Comparison of ENCODE assay signal across 16 cellular contexts in the genomic region with DNA sequence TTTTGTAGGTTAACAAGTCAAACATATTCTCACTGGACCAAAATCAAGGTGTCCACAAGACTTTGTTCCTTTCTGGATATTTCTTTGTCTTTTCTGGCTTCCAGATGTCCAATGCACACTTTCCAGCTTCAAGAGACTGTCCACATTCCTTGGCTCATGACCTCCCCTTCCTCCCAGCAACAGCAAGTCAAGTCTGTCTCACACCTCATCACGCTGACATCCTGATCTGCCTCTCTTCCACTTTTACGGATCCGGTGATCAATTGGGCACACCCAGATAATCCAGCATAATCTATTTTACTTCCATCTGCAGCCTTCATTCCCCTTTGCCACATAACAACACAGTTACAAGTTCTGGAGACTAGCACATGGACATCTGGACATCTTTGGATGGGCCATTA. TPM values are rescaled to one million over a fixed set of nuclear protein-coding genes. Genes with fewer than 3 reads are reported as not detected.
DNase-seq lines count a peak whose midpoint lies in the region; ATAC-seq and TF ChIP-seq lines count a peak whose summit lies in the region.
"Had no signal": no experiment of that assay in that cellular context is flagged by ENCODE, and none has a peak within 500 bp of the region (broad histone marks: within the 10 kb centered on the region; RNA-seq: fewer than 3 reads in every experiment).

No MANE protein-coding gene starts in this region.

- no peak overlapping the region for H2BK120ac ChIP-seq in IMR-90 (ENCODE audit: low read depth, low read length)

- no peak overlapping the region for H3K14ac ChIP-seq in IMR-90 (replicated peaks; ENCODE audit: low read depth, low read length)

- no peaks in the 10 kb centered on the region for H3K9me3 Mint-ChIP-seq in activated naive CD4-positive, alpha-beta T cell treated with anti-CD3 and anti-CD28 coated beads, Interleukin-2, amount 50 U/mL, for 24 hours
- H3K9me3 Mint-ChIP-seq in CD8-positive, alpha-beta T cell: no peaks in the 10 kb centered on the region
- no peaks in the 10 kb centered on the region for H3K9me3 Mint-ChIP-seq in stimulated activated naive B cell treated with anti-CD40 and anti-IgM and Interleukin-4, amounts not matched to agents 10 μg/mL and 1 μg/mL and 100 μg/mL, for 72 hours

- TF ChIP-seq CTCF in CD8-positive, alpha-beta T cell (IDR thresholded peaks at IDR 0.05): no peak
- TF ChIP-seq CTCF in IMR-90 (conservative IDR thresholded peaks at IDR 0.05; ENCODE audit: low read depth, low read length): no peak
- TF ChIP-seq CTCF in adrenal gland (IDR thresholded peaks at IDR 0.05): no peak

- no peak overlapping the region for H4K5ac ChIP-seq in IMR-90 (ENCODE audit: low read depth, low read length)

- H4K20me1 ChIP-seq in IMR-90 (ENCODE audit: insufficient read depth, low read length): no peaks in the 10 kb centered on the region

- no peak overlapping the region for H3K23ac ChIP-seq in IMR-90 (ENCODE audit: low read depth, low read length)

- no peak overlapping the region for H3K4me3 Mint-ChIP-seq in activated naive CD4-positive, alpha-beta T cell treated with anti-CD3 and anti-CD28 coated beads, Interleukin-2, amount 50 U/mL, for 24 hours
- no peak overlapping the region for H3K4me3 Mint-ChIP-seq in CD8-positive, alpha-beta T cell
- no peak overlapping the region for H3K4me3 Mint-ChIP-seq in stimulated activated naive B cell treated with anti-CD40 and anti-IgM and Interleukin-4, amounts not matched to agents 10 μg/mL and 1 μg/mL and 100 μg/mL, for 72 hours
- H3K4me3 Mint-ChIP-seq: GM23338 had no signal

- H3K36me3 Mint-ChIP-seq in activated naive CD4-positive, alpha-beta T cell treated with anti-CD3 and anti-CD28 coated beads, Interleukin-2, amount 50 U/mL, for 24 hours: peaks cover 9% of the 10 kb centered on the region
- H3K36me3 Mint-ChIP-seq in CD8-positive, alpha-beta T cell: peaks cover 27% of the 10 kb centered on the region
- H3K36me3 Mint-ChIP-seq in stimulated activated naive B cell treated with anti-CD40 and anti-IgM and Interleukin-4, amounts not matched to agents 10 μg/mL and 1 μg/mL and 100 μg/mL, for 72 hours: peaks cover 11 to 44% of the 10 kb centered on the region in 2 donors

- peaks cover 7% of the 10 kb centered on the region; the same call in 1 of the 2 replicates for H3K9me1 ChIP-seq in IMR-90 (ENCODE audit: insufficient read depth, low read length)

- BruUV-seq in IMR-90 (replicated peaks; lab: Mats Ljungman, UMichigan): no TSS peak

- H3K9me3 ChIP-seq in CD8-positive, alpha-beta T cell (ENCODE audit: low read length): no peaks in the 10 kb centered on the region
- H3K9me3 ChIP-seq in IMR-90 (ENCODE audit: control insufficient read depth, insufficient read depth, low read length): peaks cover 4% of the 10 kb centered on the region; the same call in 1 of the 2 replicates
- no peaks in the 10 kb centered on the region for H3K9me3 ChIP-seq in adrenal gland (replicated peaks in 1 of 3)
- H3K9me3 ChIP-seq: Caco-2 had no signal

- no peak overlapping the region for H2BK15ac ChIP-seq in IMR-90 (ENCODE audit: low read depth, low read length)

- H3K27me3 Mint-ChIP-seq in activated naive CD4-positive, alpha-beta T cell treated with anti-CD3 and anti-CD28 coated beads, Interleukin-2, amount 50 U/mL, for 24 hours: no peaks in the 10 kb centered on the region
- H3K27me3 Mint-ChIP-seq in CD8-positive, alpha-beta T cell (ENCODE audit: low read depth): no peaks in the 10 kb centered on the region
- H3K27me3 Mint-ChIP-seq in stimulated activated naive B cell treated with anti-CD40 and anti-IgM and Interleukin-4, amounts not matched to agents 10 μg/mL and 1 μg/mL and 100 μg/mL, for 72 hours: no peaks in the 10 kb centered on the region

- dilution Hi-C loops in IMR-90 (cut with HindIII; ENCODE audit: low sequenced_read_pairs, unreplicated experiment): no loop called here

- DNase-seq in activated naive CD4-positive, alpha-beta T cell treated with anti-CD3 and anti-CD28 coated beads, Interleukin-2, amount 50 U/mL, for 16 hours: no peak
- no peak for DNase-seq in CD8-positive, alpha-beta T cell
- DNase-seq in IMR-90 (no peak), DMS153 (lab: John Stamatoyannopoulos, UW) (no peak), adrenal gland (no peak)
- DNase-seq in stimulated activated naive B cell treated with anti-CD40 and anti-IgM and Interleukin-4, amounts not matched to agents 10 μg/mL and 1 μg/mL and 100 μg/mL, for 72 hours: no peak
- DNase-seq: ACHN, Caco-2, GDM1, Kasumi-1, NCI-H1092 treated with DMSO at 0.1 percent for 48 hours, NCI-H2081 had no signal

- H3K27ac ChIP-seq in CD8-positive, alpha-beta T cell (ENCODE audit: low read depth, low read length): no peak overlapping the region
- H3K27ac ChIP-seq in IMR-90 (ENCODE audit: insufficient read depth, low read length) (no peak overlapping the region), adrenal gland (no peak overlapping the region)
- H3K27ac ChIP-seq: C4-2B had no signal

- H3K4ac ChIP-seq in IMR-90 (ENCODE audit: low read depth, low read length): no peak overlapping the region

- H2BK5ac ChIP-seq in IMR-90 (ENCODE audit: low read depth, low read length, poor library complexity, severe bottlenecking): no peak overlapping the region

- H2AFZ ChIP-seq in IMR-90 (replicated peaks; ENCODE audit: low read length, poor library complexity): no peak overlapping the region
- H2AFZ ChIP-seq: GM23338 had no signal

- no peaks in the 10 kb centered on the region for H3K36me3 ChIP-seq in CD8-positive, alpha-beta T cell (ENCODE audit: insufficient read depth, low read length)
- H3K36me3 ChIP-seq in IMR-90 (ENCODE audit: control insufficient read depth, insufficient read depth, low read length) (peaks cover 3% of the 10 kb centered on the region), adrenal gland (replicated peaks in 1 of 2) (no peaks in the 10 kb centered on the region)

- peak overlapping the region; percentile 53 for H3K27ac Mint-ChIP-seq in activated naive CD4-positive, alpha-beta T cell treated with anti-CD3 and anti-CD28 coated beads, Interleukin-2, amount 50 U/mL, for 24 hours
- peak overlapping the region; percentile 33 for H3K27ac Mint-ChIP-seq in CD8-positive, alpha-beta T cell
- H3K27ac Mint-ChIP-seq in stimulated activated naive B cell treated with anti-CD40 and anti-IgM and Interleukin-4, amounts not matched to agents 10 μg/mL and 1 μg/mL and 100 μg/mL, for 72 hours: peak overlapping the region; percentile 21
- H3K27ac Mint-ChIP-seq: GM23338 had no signal

- peaks cover 20 to 23% of the 10 kb centered on the region in 2 experiments for H3K79me1 ChIP-seq in IMR-90 (ENCODE audit: low read depth in 1 of 2, low read length in 2 of 2)

- TF ChIP-seq POLR2A in IMR-90 (IDR thresholded peaks at IDR 0.05; ENCODE audit: low read depth, low read length) (no peak), adrenal gland (IDR thresholded peaks at IDR 0.05) (no peak)

- peak overlapping the region; percentile 21; the same call in 1 of the 2 replicates for H2AK5ac ChIP-seq in IMR-90 (ENCODE audit: low read depth, low read length)

- no peaks in the 10 kb centered on the region for H3K27me3 ChIP-seq in CD8-positive, alpha-beta T cell (ENCODE audit: insufficient read depth, low read length)
- H3K27me3 ChIP-seq in IMR-90 (ENCODE audit: control insufficient read depth, insufficient read depth, low read length) (no peaks in the 10 kb centered on the region), adrenal gland (no peaks in the 10 kb centered on the region)

- H3K18ac ChIP-seq in IMR-90 (ENCODE audit: low read depth, low read length): no peak overlapping the region

- no peak overlapping the region for H3K4me3 ChIP-seq in CD8-positive, alpha-beta T cell (ENCODE audit: low read depth, low read length)
- H3K4me3 ChIP-seq in IMR-90 (ENCODE audit: insufficient read depth, low read depth, low read length) (no peak overlapping the region), adrenal gland (no peak overlapping the region)
- H3K4me3 ChIP-seq: GM23338 had no signal

- no peak overlapping the region for H3K56ac ChIP-seq in IMR-90 (ENCODE audit: extremely low read depth, insufficient read depth, low read length)

- H3K4me1 ChIP-seq in CD8-positive, alpha-beta T cell (ENCODE audit: insufficient read depth, low read length): no peaks in the 10 kb centered on the region
- H3K4me1 ChIP-seq in IMR-90 (ENCODE audit: control insufficient read depth, insufficient read depth, low read length) (peaks cover 6% of the 10 kb centered on the region), adrenal gland (replicated peaks in 1 of 2) (peaks cover 0 to 5% of the 10 kb centered on the region in 2 donors)

- 83% methylated on average over 3 of the region's 3 CpGs; no CpG with 5 or more reads in 1 of the 2 experiments for WGBS in IMR-90 (ENCODE audit: extremely low coverage in 2 of 2, insufficient read length in 1 of 2), 2 experiments
- WGBS in adrenal gland, 4 donors: 98 to 100% (median 98%) methylated on average over 3 of the region's 3 CpGs

- no peak overlapping the region for H4K8ac ChIP-seq in IMR-90 (ENCODE audit: low read depth in 2 of 2, low read length in 2 of 2)

- no peak overlapping the region for H3K9ac ChIP-seq in IMR-90 (ENCODE audit: low read depth, low read length)

- H3K4me2 ChIP-seq in IMR-90 (ENCODE audit: low read depth, low read length): no peak overlapping the region
- H3K4me2 ChIP-seq: GM23338 had no signal

- H2BK20ac ChIP-seq in IMR-90 (ENCODE audit: low read depth, low read length): no peak overlapping the region

- POLR2A ChIA-PET in CD8-positive, alpha-beta T cell (lab: Charles Lee): no interaction called here
- POLR2A ChIA-PET in IMR-90 (lab: Charles Lee; ENCODE audit: unreplicated experiment): no interaction called here

- in situ Hi-C loops in IMR-90 (cut with MboI; ENCODE audit: low sequenced_read_pairs): no loop called here

- H2AK9ac ChIP-seq in IMR-90 (replicated peaks; ENCODE audit: low read depth, low read length, poor library complexity): no peak overlapping the region

- peaks cover 67% of the 10 kb centered on the region for H3K4me1 Mint-ChIP-seq in activated naive CD4-positive, alpha-beta T cell treated with anti-CD3 and anti-CD28 coated beads, Interleukin-2, amount 50 U/mL, for 24 hours
- peaks cover 43% of the 10 kb centered on the region for H3K4me1 Mint-ChIP-seq in CD8-positive, alpha-beta T cell (ENCODE audit: low read depth)
- H3K4me1 Mint-ChIP-seq in stimulated activated naive B cell treated with anti-CD40 and anti-IgM and Interleukin-4, amounts not matched to agents 10 μg/mL and 1 μg/mL and 100 μg/mL, for 72 hours: peaks cover 28 to 58% of the 10 kb centered on the region in 2 donors

- intact Hi-C loops in CD8-positive, alpha-beta T cell (cut with DNase I, micrococcal nuclease): no loop called here
- intact Hi-C loops in IMR-90 (cut with micrococcal nuclease) (no loop called here), adrenal gland (cut with DNase I) (no loop called here)

- ATAC-seq in CD8-positive, alpha-beta T cell: no peak
- no peak for ATAC-seq in IMR-90 (ENCODE audit: low read depth)
- ATAC-seq in stimulated activated naive B cell treated with anti-CD40 and anti-IgM and Interleukin-4, amounts not matched to agents 10 μg/mL and 1 μg/mL and 100 μg/mL, for 72 hours (replicated peaks): no peak
- ATAC-seq: GM23338, HCT116 had no signal

- CTCF ChIA-PET in CD8-positive, alpha-beta T cell (lab: Charles Lee): no interaction called here
- CTCF ChIA-PET in IMR-90 (lab: Yijun Ruan, JAX): no interaction called here

- no peak for TF ChIP-seq RAD21 in IMR-90 (IDR thresholded peaks at IDR 0.05; ENCODE audit: low read length)

- no peak overlapping the region for H4K91ac ChIP-seq in IMR-90 (ENCODE audit: insufficient read depth, low read depth, low read length)

RNA-seq across cellular contexts. Expression of gene TIFA, which starts 9.6 kb away (rescaled TPM):
- 10 to 100 TPM; 12.3 to 16.1 TPM for total RNA-seq in CD8-positive, alpha-beta T cell
- total RNA-seq in IMR-90 (2012; rRNA removed) (2.5 and 3.6 TPM in 2 replicates), adrenal gland (10 to 100 TPM in 4 of 8 donors, 1 to 10 TPM in 3, under 1 TPM in 1; 0.54 to 20.5 (median 11.7) TPM)
- polyA plus RNA-seq in IMR-90 (2012; rRNA removed) (2.5 and 3.7 TPM in 2 replicates), adrenal gland (1 to 10 TPM; 2.2 to 6.7 (median 2.2) TPM)
- polyA plus RNA-seq in IMR-90 (2012; cell fraction: cytosol; rRNA removed): 0.55 and 0.65 TPM in 2 replicates
- 0.25 and 1.0 TPM in 2 replicates for polyA plus RNA-seq in IMR-90 (2012; cell fraction: nucleus; rRNA removed; ENCODE audit: low replicate concordance)

RNA-seq across cellular contexts. Expression of gene ALPK1, which starts 21.1 kb away (rescaled TPM):
- 1 to 10 TPM; 6.5 to 7.0 TPM for total RNA-seq in CD8-positive, alpha-beta T cell
- total RNA-seq in IMR-90 (2012; rRNA removed) (7.9 and 8.6 TPM in 2 replicates), adrenal gland (10 to 100 TPM in 7 of 8 donors, 1 to 10 TPM in 1; 6.0 to 50.4 (median 20.2) TPM)
- polyA plus RNA-seq in IMR-90 (2012; rRNA removed) (2.8 and 3.3 TPM in 2 replicates), adrenal gland (10 to 100 TPM in 2 of 3 donors, 1 to 10 TPM in 1; 6.8 to 13.8 (median 13.2) TPM)
- 0.93 and 1.1 TPM in 2 replicates for polyA plus RNA-seq in IMR-90 (2012; cell fraction: cytosol; rRNA removed)
- polyA plus RNA-seq in IMR-90 (2012; cell fraction: nucleus; rRNA removed; ENCODE audit: low replicate concordance): 2.7 and 11.5 TPM in 2 replicates

RNA-seq across cellular contexts. Expression of gene AP1AR, which starts 44.5 kb away (rescaled TPM):
- total RNA-seq in CD8-positive, alpha-beta T cell: 1 to 10 TPM; 3.8 to 5.2 TPM
- total RNA-seq in IMR-90 (2012; rRNA removed) (4.7 and 8.3 TPM in 2 replicates), adrenal gland (10 to 100 TPM; 13.1 to 30.1 (median 19.6) TPM)
- polyA plus RNA-seq in IMR-90 (2012; rRNA removed) (3.3 and 4.0 TPM in 2 replicates), adrenal gland (10 to 100 TPM in 1 of 3 donors, 1 to 10 TPM in 2; 7.3 to 27.5 (median 8.0) TPM)
- 3.6 and 3.8 TPM in 2 replicates for polyA plus RNA-seq in IMR-90 (2012; cell fraction: cytosol; rRNA removed)
- 3.3 and 5.4 TPM in 2 replicates for polyA plus RNA-seq in IMR-90 (2012; cell fraction: nucleus; rRNA removed; ENCODE audit: low replicate concordance)
